Comparison of ENCODE assay signal across 1 cellular context in the genomic region with DNA sequence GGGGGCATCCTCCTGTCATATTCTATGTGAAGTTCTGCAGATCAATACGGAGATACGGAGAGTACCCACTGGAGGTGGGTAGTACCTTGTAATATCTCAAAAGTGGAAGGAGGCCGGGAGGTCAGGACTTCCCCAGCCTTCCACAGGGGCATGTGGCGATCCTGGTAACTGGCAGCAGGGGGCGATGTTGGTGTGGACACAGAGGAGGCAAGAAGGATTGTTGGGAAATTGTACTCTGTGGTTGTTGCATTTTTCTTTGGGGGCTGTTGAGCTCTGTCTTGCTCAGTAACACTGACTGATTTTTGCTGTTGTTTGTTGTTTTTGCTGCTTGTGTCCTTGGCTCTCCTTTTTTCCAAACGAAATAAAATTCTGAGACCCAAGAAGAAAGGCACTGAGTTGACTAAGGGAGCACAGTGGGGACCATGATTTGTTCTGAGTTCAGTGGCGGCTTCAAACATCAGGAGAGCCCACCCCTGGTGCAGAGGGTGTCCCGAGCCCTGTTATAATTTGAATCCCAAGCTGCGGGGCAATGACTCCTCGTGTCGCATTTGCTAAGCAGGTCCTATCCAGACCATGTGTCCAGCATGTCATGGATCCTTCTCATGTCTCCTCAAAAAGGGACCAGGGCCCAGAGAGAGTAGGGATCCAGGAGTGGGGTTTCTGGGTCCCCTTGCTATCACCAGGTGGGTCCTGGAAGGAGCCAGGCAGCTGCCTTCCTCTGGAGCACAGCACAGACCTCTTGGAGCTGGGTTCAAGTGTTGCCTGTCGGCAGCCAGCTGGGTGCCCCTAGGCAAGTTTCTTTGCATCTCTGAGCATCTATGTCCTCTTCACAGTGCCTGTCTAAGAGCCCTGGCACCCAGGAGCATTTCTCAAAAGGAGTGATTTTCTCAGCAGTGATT.
TF ChIP-seq lines count a peak whose summit lies in the region.

No MANE protein-coding gene starts in this region.

TF ChIP-seq in SK-N-SH treated with all-trans-retinoic acid at 6 μM for 48 hours, 23 proteins besides CTCF, POLR2A, EP300 and RAD21 (continued from another document):
- no peak for TF ChIP-seq ZNF8 (CRISPR knock-in tag; IDR thresholded peaks at IDR 0.05)
- TF ChIP-seq RARB (CRISPR knock-in tag; IDR thresholded peaks at IDR 0.05), result no peak
